ENCODE assay signal across 17 cellular contexts in the genomic region with DNA sequence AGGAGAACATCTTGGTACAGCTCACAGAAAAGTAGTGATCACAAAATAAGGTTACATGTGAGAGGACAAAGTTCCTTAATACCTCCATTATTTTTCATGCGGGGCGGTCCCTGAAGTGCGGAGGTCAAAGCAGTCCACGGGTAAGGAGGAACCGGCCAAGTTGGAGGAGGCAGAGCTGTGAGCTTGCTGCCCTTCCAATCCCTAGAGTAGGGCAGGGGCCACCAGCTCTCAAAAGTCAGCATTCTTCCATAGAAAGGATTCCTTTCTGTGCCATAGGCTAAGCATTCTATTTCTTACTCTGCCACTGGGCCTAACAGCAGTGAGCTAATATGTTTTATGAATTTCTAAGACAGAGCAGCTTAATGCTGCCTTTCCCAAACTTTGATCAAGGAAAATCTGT. TPM values are rescaled to one million over a fixed set of nuclear protein-coding genes. Genes with fewer than 3 reads are reported as not detected.
DNase-seq lines count a peak whose midpoint lies in the region; ATAC-seq and TF ChIP-seq lines count a peak whose summit lies in the region.
"Had no signal": no experiment of that assay in that cellular context is flagged by ENCODE, and none has a peak within 500 bp of the region (broad histone marks: within the 10 kb centered on the region; RNA-seq: fewer than 3 reads in every experiment).

No MANE protein-coding gene starts in this region.

- POLR2A ChIA-PET in Caco-2 (lab: Charles Lee) = no interaction called here

- no peak overlapping the region for H3K4me3 Mint-ChIP-seq in Caco-2 (ENCODE audit: unreplicated experiment)
- no peak overlapping the region for H3K4me3 Mint-ChIP-seq in nephron
- H3K4me3 Mint-ChIP-seq: CD4-positive, alpha-beta memory T cell had no signal

- H3K4me1 ChIP-seq in Caco-2 (peaks cover 39% of the 10 kb centered on the region), body of pancreas (peaks cover 33% of the 10 kb centered on the region), stomach (peaks cover 11 to 35% (median 24%) of the 10 kb centered on the region in 4 donors)

- CTCF ChIA-PET in Caco-2 (lab: Charles Lee) = interaction anchor here (0.7 to 1.4 kb wide), 2 partner anchors 78 to 210 kb away, joined by 3 to 4 read pairs; no protein-coding TSS in a partner anchor

- H3K27ac Mint-ChIP-seq in Caco-2 (ENCODE audit: unreplicated experiment) (peak overlapping the region; percentile 63), nephron (peak overlapping the region; percentile 94 to 98 (median 97))
- H3K27ac Mint-ChIP-seq: CD4-positive, alpha-beta memory T cell had no signal

- DNase-seq in Caco-2 (peak; percentile 34 to 59), body of pancreas (no peak), stomach (peak; percentile 30), NCI-H1417 (lab: John Stamatoyannopoulos, UW) (no peak), dedifferentiated amniotic fluid mesenchymal stem cell (ENCODE audit: extremely low spot score) (no peak), D341Med (ENCODE audit: low spot score) (no peak)
- no peak for DNase-seq in stimulated activated naive CD8-positive, alpha-beta T cell treated with anti-CD3 and anti-CD28 coated beads, Interleukin-15, Interleukin-2, amounts not matched to agents 100 U/mL and 50 U/mL, for 24 hours
- DNase-seq: Calu3; CD4-positive, alpha-beta memory T cell; HCEC 1CT; IMR-90; Karpas-422; NCI-H1436 treated with DMSO at 0.1 percent for 48 hours; NCI-H2029; NCI-H345; NCI-H526 had no signal

- H3K4me3 ChIP-seq in Caco-2 (ENCODE audit: low read depth, low read length) = no peak overlapping the region
- no peak overlapping the region for H3K4me3 ChIP-seq in body of pancreas
- H3K4me3 ChIP-seq in stomach = no peak overlapping the region

- no peak for ATAC-seq in body of pancreas
- no peak for ATAC-seq in stimulated activated naive CD8-positive, alpha-beta T cell treated with anti-CD3 and anti-CD28 coated beads, Interleukin-15, Interleukin-2, amounts not matched to agents 100 U/mL and 50 U/mL, for 24 hours

- H3K27me3 ChIP-seq in Caco-2 (replicated peaks; ENCODE audit: control insufficient read depth, insufficient read depth, low read length) = no peaks in the 10 kb centered on the region
- no peaks in the 10 kb centered on the region for H3K27me3 ChIP-seq in body of pancreas
- no peaks in the 10 kb centered on the region for H3K27me3 ChIP-seq in stomach

- H3K9me3 Mint-ChIP-seq in Caco-2 (ENCODE audit: unreplicated experiment) (no peaks in the 10 kb centered on the region), nephron (peaks cover 3% of the 10 kb centered on the region)
- H3K9me3 Mint-ChIP-seq: CD4-positive, alpha-beta memory T cell had no signal

- no peak for TF ChIP-seq POLR2A in body of pancreas (IDR thresholded peaks at IDR 0.05)
- no peak for TF ChIP-seq POLR2A in stomach (IDR thresholded peaks at IDR 0.05)

- H3K4me1 Mint-ChIP-seq in Caco-2 (ENCODE audit: low read depth, unreplicated experiment) (peaks cover 11% of the 10 kb centered on the region), nephron (peaks cover 59% of the 10 kb centered on the region)
- H3K4me1 Mint-ChIP-seq: CD4-positive, alpha-beta memory T cell had no signal

- no TSS peak for BruUV-seq in Caco-2 (replicated peaks; lab: Mats Ljungman, UMichigan)

- H3K27me3 Mint-ChIP-seq in Caco-2 (ENCODE audit: insufficient read depth, unreplicated experiment) = no peaks in the 10 kb centered on the region
- no peaks in the 10 kb centered on the region for H3K27me3 Mint-ChIP-seq in nephron (ENCODE audit: low read depth)

- H3K36me3 ChIP-seq in Caco-2 (ENCODE audit: control insufficient read depth, insufficient read depth, low read length) (no peaks in the 10 kb centered on the region), body of pancreas (replicated peaks in 1 of 2; ENCODE audit: insufficient read depth in 1 of 2, low read depth in 2 of 2) (no peaks in the 10 kb centered on the region), stomach (no peaks in the 10 kb centered on the region)

- H3K36me3 Mint-ChIP-seq in Caco-2 (ENCODE audit: insufficient read depth, unreplicated experiment) (no peaks in the 10 kb centered on the region), nephron (ENCODE audit: low read depth) (no peaks in the 10 kb centered on the region)
- H3K36me3 Mint-ChIP-seq: CD4-positive, alpha-beta memory T cell had no signal

- H3K27ac ChIP-seq in body of pancreas (peak overlapping the region in 3 of 4 donors; percentile 50 to 70 (median 59)), stomach (peak overlapping the region; percentile 52 to 72 (median 67))

- WGBS in body of pancreas, 2 donors = 51 to 52% methylated on average over 5 of the region's 5 CpGs
- WGBS in stomach, 5 donors = 30 to 69% (median 46%) methylated on average over 5 of the region's 5 CpGs

- TF ChIP-seq CTCF in Caco-2 (IDR thresholded peaks at IDR 0.05; ENCODE audit: insufficient read depth in 1 of 2, low read depth in 1 of 2, low read length in 1 of 2, severe bottlenecking in 1 of 2, unreplicated experiment in 1 of 2) (no peak), body of pancreas (IDR thresholded peaks at IDR 0.05) (no peak), nephron (IDR thresholded peaks at IDR 0.05; ENCODE audit: unreplicated experiment in 3 of 3) (no peak), stomach (IDR thresholded peaks at IDR 0.05) (no peak)

- no peak for TF ChIP-seq EP300 in stomach (IDR thresholded peaks at IDR 0.05)

- intact Hi-C loops in Caco-2 (cut with micrococcal nuclease; ENCODE audit: unreplicated experiment) (loop anchor here (1.0 to 2.0 kb wide), 7 partner anchors 38 to 211 kb away; partner anchors contain the start of gene KANK4), body of pancreas (cut with DNase I) (no loop called here), stomach (cut with DNase I; ENCODE audit: low total_unique reads) (no loop called here)

- H3K9me3 ChIP-seq in Caco-2 (no peaks in the 10 kb centered on the region), body of pancreas (no peaks in the 10 kb centered on the region), stomach (no peaks in the 10 kb centered on the region)

RNA-seq across cellular contexts. Expression of gene USP1, which starts 50.9 kb away (rescaled TPM):
- 35.0 and 39.3 TPM in 2 replicates for total RNA-seq in Caco-2 (2022)
- total RNA-seq in body of pancreas = 10 to 100 TPM in 1 of 2 donors, 1 to 10 TPM in 1; 8.2 to 12.5 TPM
- 10 to 100 TPM in 4 of 5 donors, 1 to 10 TPM in 1; 5.4 to 47.5 (median 22.8) TPM for total RNA-seq in stomach
- polyA plus RNA-seq in stomach = 10 to 100 TPM; 11.2 to 16.3 (median 11.9) TPM

Comparison
In these comparisons a context has a peak if more than half of its experiments do, and no peak if none do; other contexts are left out.
1. DNase-seq: peak in Caco-2 (2 of 2) and stomach (single experiment); none in body of pancreas (0 of 4), NCI-H1417 (0 of 3), dedifferentiated amniotic fluid mesenchymal stem cell (single experiment), D341Med (single experiment) and stimulated activated naive CD8-positive, alpha-beta T cell treated with anti-CD3 and anti-CD28 coated beads, Interleukin-15, Interleukin-2, amounts not matched to agents 100 U/mL and 50 U/mL, for 24 hours (single experiment).